17 cellular contexts compared by ENCODE assay signal in the genomic region with DNA sequence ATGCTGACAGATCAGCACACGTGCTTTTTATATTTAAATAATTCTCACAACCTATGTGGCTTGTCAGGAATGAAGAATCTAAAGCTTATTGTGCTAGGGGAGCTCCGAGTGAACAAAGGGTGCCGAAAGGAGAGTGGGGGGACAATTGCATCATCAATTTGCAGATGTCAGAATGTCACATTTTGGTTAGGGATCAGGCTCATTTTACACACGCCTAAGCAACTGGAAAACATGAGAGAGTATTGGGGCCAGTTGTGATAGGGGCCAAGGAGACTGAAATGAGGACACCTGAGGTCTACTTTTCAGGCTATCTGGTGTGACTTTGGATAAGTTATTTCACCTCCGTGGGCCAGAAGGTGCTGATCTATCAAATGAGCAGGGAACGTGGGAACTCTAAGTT. TPM values are rescaled to one million over a fixed set of nuclear protein-coding genes. Genes with fewer than 3 reads are reported as not detected.
A peak's percentile ranks its signal among the peaks of the same experiment; 100 is the strongest.
DNase-seq lines count a peak whose midpoint lies in the region; ATAC-seq and TF ChIP-seq lines count a peak whose summit lies in the region.
"Had no signal": no experiment of that assay in that cellular context is flagged by ENCODE, and none has a peak within 500 bp of the region (broad histone marks: within the 10 kb centered on the region; RNA-seq: fewer than 3 reads in every experiment).

No MANE protein-coding gene starts in this region.

- H3K4me1 Mint-ChIP-seq in activated CD8-positive, alpha-beta T cell treated with anti-CD3 and anti-CD28 coated beads for 36 hours (ENCODE audit: low read depth), result peaks cover 83% of the 10 kb centered on the region
- H3K4me1 Mint-ChIP-seq in activated CD8-positive, alpha-beta T cell treated with anti-CD3 and anti-CD28 coated beads, Interleukin-2, amount 10 ng/mL, durations not matched to agents 7 days and 5 days (ENCODE audit: low read depth), result peaks cover 39% of the 10 kb centered on the region
- peaks cover 80 to 97% (median 90%) of the 10 kb centered on the region in 3 donors for H3K4me1 Mint-ChIP-seq in CD8-positive, alpha-beta memory T cell
- peaks cover 82% of the 10 kb centered on the region for H3K4me1 Mint-ChIP-seq in activated T-helper 1 cell treated with anti-CD3 and anti-CD28 coated beads, Interleukin-12 subunit alpha, Interleukin-12 subunit beta, Interleukin-2, Interleukin-4 antibody, amounts not matched to agents 30 ng/mL and 10 ng/mL and 1 ng/mL, durations not matched to agents 14 hours and 24 hours and 36 hours (ENCODE audit: low read depth)
- peaks cover 80% of the 10 kb centered on the region for H3K4me1 Mint-ChIP-seq in activated CD4-positive, alpha-beta memory T cell treated with anti-CD3 and anti-CD28 coated beads for 36 hours (ENCODE audit: low read depth)

- no peaks in the 10 kb centered on the region for H3K9me3 ChIP-seq in CD8-positive, alpha-beta memory T cell (ENCODE audit: low read length)
- H3K9me3 ChIP-seq in neutrophil, result no peaks in the 10 kb centered on the region
- no peaks in the 10 kb centered on the region for H3K9me3 ChIP-seq in GM23248 (ENCODE audit: low read depth)
- H3K9me3 ChIP-seq: SJSA1 had no signal

- H4K20me1 ChIP-seq in GM23248 (ENCODE audit: insufficient read depth), result no peaks in the 10 kb centered on the region

- TF ChIP-seq CTCF in activated CD8-positive, alpha-beta T cell treated with anti-CD3 and anti-CD28 coated beads for 36 hours (IDR thresholded peaks at IDR 0.05), result no peak
- no peak for TF ChIP-seq CTCF in neutrophil (IDR thresholded peaks at IDR 0.05)

- no peak overlapping the region for H3K4me3 Mint-ChIP-seq in activated CD8-positive, alpha-beta T cell treated with anti-CD3 and anti-CD28 coated beads for 36 hours
- H3K4me3 Mint-ChIP-seq in activated CD8-positive, alpha-beta T cell treated with anti-CD3 and anti-CD28 coated beads, Interleukin-2, amount 10 ng/mL, durations not matched to agents 7 days and 5 days, result no peak overlapping the region
- H3K4me3 Mint-ChIP-seq in CD8-positive, alpha-beta memory T cell, result no peak overlapping the region
- no peak overlapping the region for H3K4me3 Mint-ChIP-seq in activated T-helper 1 cell treated with anti-CD3 and anti-CD28 coated beads, Interleukin-12 subunit alpha, Interleukin-12 subunit beta, Interleukin-2, Interleukin-4 antibody, amounts not matched to agents 30 ng/mL and 10 ng/mL and 1 ng/mL, durations not matched to agents 14 hours and 24 hours and 36 hours
- H3K4me3 Mint-ChIP-seq in activated CD4-positive, alpha-beta memory T cell treated with anti-CD3 and anti-CD28 coated beads for 36 hours, result no peak overlapping the region
- H3K4me3 Mint-ChIP-seq: CD14-positive monocyte had no signal

- DNase-seq in activated CD8-positive, alpha-beta T cell treated with anti-CD3 and anti-CD28 coated beads for 36 hours, result no peak
- DNase-seq in activated CD8-positive, alpha-beta T cell treated with anti-CD3 and anti-CD28 coated beads, Interleukin-2, amount 10 ng/mL, durations not matched to agents 7 days and 5 days, result no peak
- DNase-seq in CD8-positive, alpha-beta memory T cell, result no peak
- no peak for DNase-seq in activated T-helper 1 cell treated with anti-CD3 and anti-CD28 coated beads, Interleukin-12 subunit alpha, Interleukin-12 subunit beta, Interleukin-2, Interleukin-4 antibody, amounts not matched to agents 30 ng/mL and 10 ng/mL and 1 ng/mL, durations not matched to agents 14 hours and 24 hours and 36 hours (ENCODE audit: low spot score)
- DNase-seq in HUDEP-2 (lab: John Stamatoyannopoulos, UW; ENCODE audit: unreplicated experiment in 76 of 76), result no peak
- DNase-seq in activated CD4-positive, alpha-beta memory T cell treated with anti-CD3 and anti-CD28 coated beads for 36 hours, result no peak
- no peak for DNase-seq in GM23248
- DNase-seq: GF-D8, GOT3, Kasumi-1, NCI-H1417 treated with DMSO at 0.1 percent for 48 hours, NCI-H2029 treated with DMSO at 0.1 percent for 48 hours, NCI-H524 treated with DMSO at 0.1 percent for 48 hours, OCI-M1 had no signal

- no peaks in the 10 kb centered on the region for H3K79me2 ChIP-seq in GM23248 (ENCODE audit: insufficient read depth)

- intact Hi-C loops in activated CD8-positive, alpha-beta T cell treated with anti-CD3 and anti-CD28 coated beads for 36 hours (cut with micrococcal nuclease), result no loop called here
- intact Hi-C loops in activated T-helper 1 cell treated with anti-CD3 and anti-CD28 coated beads, Interleukin-12 subunit alpha, Interleukin-12 subunit beta, Interleukin-2, Interleukin-4 antibody, amounts not matched to agents 30 ng/mL and 10 ng/mL and 1 ng/mL, durations not matched to agents 14 hours and 24 hours and 36 hours (cut with micrococcal nuclease), result no loop called here
- intact Hi-C loops in activated CD4-positive, alpha-beta memory T cell treated with anti-CD3 and anti-CD28 coated beads for 36 hours (cut with micrococcal nuclease), result no loop called here

- H3K4me2 ChIP-seq in GM23248 (ENCODE audit: unreplicated experiment), result no peak overlapping the region

- H3K9ac ChIP-seq in GM23248, result no peak overlapping the region

- no peak overlapping the region for H3K4me3 ChIP-seq in CD8-positive, alpha-beta memory T cell (ENCODE audit: low read length)
- no peak overlapping the region for H3K4me3 ChIP-seq in neutrophil (ENCODE audit: low read depth in 1 of 2, low read length in 1 of 2)
- no peak overlapping the region for H3K4me3 ChIP-seq in GM23248
- H3K4me3 ChIP-seq: SJSA1 had no signal

- H3K27ac Mint-ChIP-seq in activated CD8-positive, alpha-beta T cell treated with anti-CD3 and anti-CD28 coated beads for 36 hours, result peak overlapping the region; percentile 46
- no peak overlapping the region for H3K27ac Mint-ChIP-seq in activated CD8-positive, alpha-beta T cell treated with anti-CD3 and anti-CD28 coated beads, Interleukin-2, amount 10 ng/mL, durations not matched to agents 7 days and 5 days
- peak overlapping the region; percentile 7 to 90 (median 60) for H3K27ac Mint-ChIP-seq in CD8-positive, alpha-beta memory T cell
- H3K27ac Mint-ChIP-seq in activated T-helper 1 cell treated with anti-CD3 and anti-CD28 coated beads, Interleukin-12 subunit alpha, Interleukin-12 subunit beta, Interleukin-2, Interleukin-4 antibody, amounts not matched to agents 30 ng/mL and 10 ng/mL and 1 ng/mL, durations not matched to agents 14 hours and 24 hours and 36 hours, result peak overlapping the region; percentile 31
- H3K27ac Mint-ChIP-seq in activated CD4-positive, alpha-beta memory T cell treated with anti-CD3 and anti-CD28 coated beads for 36 hours, result no peak overlapping the region

- H3K36me3 ChIP-seq in CD8-positive, alpha-beta memory T cell (ENCODE audit: insufficient read depth, low read length), result no peaks in the 10 kb centered on the region
- no peaks in the 10 kb centered on the region for H3K36me3 ChIP-seq in neutrophil
- H3K36me3 ChIP-seq in GM23248 (ENCODE audit: low read depth), result no peaks in the 10 kb centered on the region
- H3K36me3 ChIP-seq: SJSA1 had no signal

- no peak overlapping the region for H3K27ac ChIP-seq in CD8-positive, alpha-beta memory T cell (ENCODE audit: low read depth, low read length)
- H3K27ac ChIP-seq in neutrophil, result peak overlapping the region; percentile 74
- no peak overlapping the region for H3K27ac ChIP-seq in GM23248
- H3K27ac ChIP-seq: SJSA1 had no signal

- no peaks in the 10 kb centered on the region for H3K9me3 Mint-ChIP-seq in activated CD8-positive, alpha-beta T cell treated with anti-CD3 and anti-CD28 coated beads for 36 hours
- no peaks in the 10 kb centered on the region for H3K9me3 Mint-ChIP-seq in activated CD8-positive, alpha-beta T cell treated with anti-CD3 and anti-CD28 coated beads, Interleukin-2, amount 10 ng/mL, durations not matched to agents 7 days and 5 days (ENCODE audit: insufficient read depth)
- no peaks in the 10 kb centered on the region for H3K9me3 Mint-ChIP-seq in CD8-positive, alpha-beta memory T cell
- H3K9me3 Mint-ChIP-seq in activated T-helper 1 cell treated with anti-CD3 and anti-CD28 coated beads, Interleukin-12 subunit alpha, Interleukin-12 subunit beta, Interleukin-2, Interleukin-4 antibody, amounts not matched to agents 30 ng/mL and 10 ng/mL and 1 ng/mL, durations not matched to agents 14 hours and 24 hours and 36 hours, result no peaks in the 10 kb centered on the region
- no peaks in the 10 kb centered on the region for H3K9me3 Mint-ChIP-seq in activated CD4-positive, alpha-beta memory T cell treated with anti-CD3 and anti-CD28 coated beads for 36 hours
- H3K9me3 Mint-ChIP-seq: CD14-positive monocyte had no signal

- no peaks in the 10 kb centered on the region for H3K9me2 ChIP-seq in GM23248 (ENCODE audit: insufficient read depth)

- POLR2A ChIA-PET in activated CD8-positive, alpha-beta T cell treated with anti-CD3 and anti-CD28 coated beads for 36 hours (lab: Charles Lee), result interaction anchor here (0.6 to 2.5 kb wide), 9 partner anchors 9 to 75 kb away, joined by 3 to 13 read pairs (median 4); no protein-coding TSS in a partner anchor
- POLR2A ChIA-PET in activated CD8-positive, alpha-beta T cell treated with anti-CD3 and anti-CD28 coated beads, Interleukin-2, amount 10 ng/mL, durations not matched to agents 7 days and 5 days (lab: Charles Lee), result interaction anchor here (0.7 to 1.4 kb wide), 2 partner anchors 9 to 104 kb away, joined by 3 to 4 read pairs; no protein-coding TSS in a partner anchor
- POLR2A ChIA-PET in CD8-positive, alpha-beta memory T cell (lab: Charles Lee), result interaction anchor here (1.0 kb wide), 1 partner anchor 28 kb away, joined by 5 read pairs; no protein-coding TSS in a partner anchor
- POLR2A ChIA-PET in activated CD4-positive, alpha-beta memory T cell treated with anti-CD3 and anti-CD28 coated beads for 36 hours (lab: Charles Lee), result interaction anchor here (0.8 kb wide), 1 partner anchor 9 kb away, joined by 4 read pairs; no protein-coding TSS in a partner anchor

- CTCF ChIA-PET in activated CD8-positive, alpha-beta T cell treated with anti-CD3 and anti-CD28 coated beads for 36 hours (lab: Charles Lee), result no interaction called here
- CTCF ChIA-PET in activated CD8-positive, alpha-beta T cell treated with anti-CD3 and anti-CD28 coated beads, Interleukin-2, amount 10 ng/mL, durations not matched to agents 7 days and 5 days (lab: Charles Lee), result no interaction called here
- CTCF ChIA-PET in CD8-positive, alpha-beta memory T cell (lab: Charles Lee), result interaction anchor here (3.1 kb wide), 1 partner anchor 9 kb away, joined by 8 read pairs; no protein-coding TSS in a partner anchor
- CTCF ChIA-PET in activated CD4-positive, alpha-beta memory T cell treated with anti-CD3 and anti-CD28 coated beads for 36 hours (lab: Charles Lee), result no interaction called here

- peaks cover 71% of the 10 kb centered on the region for H3K4me1 ChIP-seq in CD8-positive, alpha-beta memory T cell (ENCODE audit: insufficient read depth, low read length)
- H3K4me1 ChIP-seq in neutrophil (ENCODE audit: control insufficient read depth in 1 of 2, insufficient read depth in 1 of 2, low read depth in 1 of 2, low read length in 1 of 2), result peaks cover 53 to 70% of the 10 kb centered on the region in 2 experiments
- H3K4me1 ChIP-seq in GM23248 (ENCODE audit: insufficient read depth), result 0 out of 2 replicates have a peak, but pooled peaks cover 4% of the 10 kb centered on the region

- no peaks in the 10 kb centered on the region for H3K27me3 ChIP-seq in CD8-positive, alpha-beta memory T cell (ENCODE audit: insufficient read depth, low read length, poor library complexity, severe bottlenecking)
- H3K27me3 ChIP-seq in neutrophil (no peaks in the 10 kb centered on the region), GM23248 (replicated peaks; ENCODE audit: insufficient read depth) (no peaks in the 10 kb centered on the region)
- H3K27me3 ChIP-seq: SJSA1 had no signal

- no peak for ATAC-seq in activated CD8-positive, alpha-beta T cell treated with anti-CD3 and anti-CD28 coated beads for 36 hours
- no peak for ATAC-seq in activated CD8-positive, alpha-beta T cell treated with anti-CD3 and anti-CD28 coated beads, Interleukin-2, amount 10 ng/mL, durations not matched to agents 7 days and 5 days

- in situ Hi-C loops in GM23248 (cut with MboI), result no loop called here

- no peaks in the 10 kb centered on the region for H3F3A ChIP-seq in GM23248 (ENCODE audit: insufficient read depth)

- peaks cover 1% of the 10 kb centered on the region for H3K36me3 Mint-ChIP-seq in activated CD8-positive, alpha-beta T cell treated with anti-CD3 and anti-CD28 coated beads for 36 hours (ENCODE audit: low read depth)
- no peaks in the 10 kb centered on the region for H3K36me3 Mint-ChIP-seq in activated CD8-positive, alpha-beta T cell treated with anti-CD3 and anti-CD28 coated beads, Interleukin-2, amount 10 ng/mL, durations not matched to agents 7 days and 5 days (ENCODE audit: low read depth)
- H3K36me3 Mint-ChIP-seq in CD8-positive, alpha-beta memory T cell, result peaks cover 0 to 43% (median 8%) of the 10 kb centered on the region in 3 donors
- H3K36me3 Mint-ChIP-seq in activated T-helper 1 cell treated with anti-CD3 and anti-CD28 coated beads, Interleukin-12 subunit alpha, Interleukin-12 subunit beta, Interleukin-2, Interleukin-4 antibody, amounts not matched to agents 30 ng/mL and 10 ng/mL and 1 ng/mL, durations not matched to agents 14 hours and 24 hours and 36 hours (ENCODE audit: low read depth), result peaks cover 53% of the 10 kb centered on the region
- no peaks in the 10 kb centered on the region for H3K36me3 Mint-ChIP-seq in activated CD4-positive, alpha-beta memory T cell treated with anti-CD3 and anti-CD28 coated beads for 36 hours

- H3K27me3 Mint-ChIP-seq in activated CD8-positive, alpha-beta T cell treated with anti-CD3 and anti-CD28 coated beads for 36 hours, result no peaks in the 10 kb centered on the region
- H3K27me3 Mint-ChIP-seq in activated CD8-positive, alpha-beta T cell treated with anti-CD3 and anti-CD28 coated beads, Interleukin-2, amount 10 ng/mL, durations not matched to agents 7 days and 5 days (ENCODE audit: low read depth), result peaks cover 4% of the 10 kb centered on the region
- no peaks in the 10 kb centered on the region for H3K27me3 Mint-ChIP-seq in CD8-positive, alpha-beta memory T cell
- no peaks in the 10 kb centered on the region for H3K27me3 Mint-ChIP-seq in activated T-helper 1 cell treated with anti-CD3 and anti-CD28 coated beads, Interleukin-12 subunit alpha, Interleukin-12 subunit beta, Interleukin-2, Interleukin-4 antibody, amounts not matched to agents 30 ng/mL and 10 ng/mL and 1 ng/mL, durations not matched to agents 14 hours and 24 hours and 36 hours (ENCODE audit: insufficient read depth)
- H3K27me3 Mint-ChIP-seq in activated CD4-positive, alpha-beta memory T cell treated with anti-CD3 and anti-CD28 coated beads for 36 hours, result no peaks in the 10 kb centered on the region

- H2AFZ ChIP-seq in GM23248, result no peak overlapping the region

- WGBS in GM23248 (ENCODE audit: low coverage in 1 of 2, low lambda C conversion rate in 2 of 2, missing lambda C conversion rate in 2 of 2), 2 experiments, result 90 to 92% methylated on average over 6 of the region's 6 CpGs

RNA-seq across cellular contexts. Expression of gene RUNX1, which starts 31.8 kb away (rescaled TPM):
- total RNA-seq in activated CD8-positive, alpha-beta T cell treated with anti-CD3 and anti-CD28 coated beads for 36 hours, result 10 to 100 TPM; 18.7 to 19.0 TPM
- total RNA-seq in activated CD8-positive, alpha-beta T cell treated with anti-CD3 and anti-CD28 coated beads, Interleukin-2, amount 10 ng/mL, durations not matched to agents 7 days and 5 days, result 10 to 100 TPM; 10.4 to 10.6 TPM
- total RNA-seq in CD8-positive, alpha-beta memory T cell, result 10 to 100 TPM; 40.3 to 41.5 TPM
- polyA plus RNA-seq in CD8-positive, alpha-beta memory T cell, result 22.0 TPM
- 112 and 116 TPM in 2 replicates for total RNA-seq in activated T-helper 1 cell treated with anti-CD3 and anti-CD28 coated beads, Interleukin-12 subunit alpha, Interleukin-12 subunit beta, Interleukin-2, Interleukin-4 antibody, amounts not matched to agents 30 ng/mL and 10 ng/mL and 1 ng/mL, durations not matched to agents 14 hours and 24 hours and 36 hours
- total RNA-seq in activated CD4-positive, alpha-beta memory T cell treated with anti-CD3 and anti-CD28 coated beads for 36 hours, result 10 to 100 TPM; 50.6 to 55.8 TPM
- total RNA-seq in GM23248 (2014; rRNA removed; shearing (Covaris generic)), result 32.6 and 35.3 TPM in 2 replicates
- polyA plus RNA-seq in GM23248 (2016; fragmentation: Nextera tagmentation; extraction: Ambion mirVana), result 21.3 and 23.1 TPM in 2 replicates

Comparison
In these comparisons a context has a peak if more than half of its experiments do, and no peak if none do; other contexts are left out.
1. H3K27ac Mint-ChIP-seq: peak in activated CD8-positive, alpha-beta T cell treated with anti-CD3 and anti-CD28 coated beads for 36 hours (single experiment), CD8-positive, alpha-beta memory T cell (8 of 8) and activated T-helper 1 cell treated with anti-CD3 and anti-CD28 coated beads, Interleukin-12 subunit alpha, Interleukin-12 subunit beta, Interleukin-2, Interleukin-4 antibody, amounts not matched to agents 30 ng/mL and 10 ng/mL and 1 ng/mL, durations not matched to agents 14 hours and 24 hours and 36 hours (single experiment); none in activated CD8-positive, alpha-beta T cell treated with anti-CD3 and anti-CD28 coated beads, Interleukin-2, amount 10 ng/mL, durations not matched to agents 7 days and 5 days (single experiment) and activated CD4-positive, alpha-beta memory T cell treated with anti-CD3 and anti-CD28 coated beads for 36 hours (single experiment).